Comparison of ENCODE assay signal across 32 cellular contexts in genomic region chr14:98154254-98154653, GRCh38.
"Had no signal": no experiment of that assay in that cellular context is flagged by ENCODE, and none has a peak within 500 bp of the region (broad histone marks: within the 10 kb centered on the region; RNA-seq: fewer than 3 reads in every experiment).

No MANE protein-coding gene starts in this region.

- H3K27ac ChIP-seq: colonic mucosa, epithelial cell of prostate, esophagus muscularis mucosa, foreskin keratinocyte, gastroesophageal sphincter, heart left ventricle, hepatocyte, prostate gland, right atrium auricular region, testis, tibial artery had no signal

- H3K4me1 Mint-ChIP-seq: mesothelial cell of epicardium, naive B cell had no signal

- H3K9me3 Mint-ChIP-seq: dendritic cell treated with granulocyte-macrophage colony-stimulating factor and Interleukin-4, amounts not matched to agents 40 ng/mL and 50 ng/mL, for 4 days; endodermal cell; nephron progenitor cell had no signal

- H3K4me3 Mint-ChIP-seq: dendritic cell treated with granulocyte-macrophage colony-stimulating factor and Interleukin-4, amounts not matched to agents 40 ng/mL and 50 ng/mL, for 4 days; endodermal cell; mesothelial cell of epicardium; naive B cell; nephron progenitor cell; type B pancreatic cell had no signal

- H3K36me3 ChIP-seq: colonic mucosa, esophagus muscularis mucosa, gastroesophageal sphincter, heart left ventricle, prostate gland, right atrium auricular region, tibial artery had no signal

- ATAC-seq: foreskin keratinocyte, gastroesophageal sphincter, heart left ventricle, left lobe of liver, mucosa of descending colon, sciatic nerve had no signal

- H3K27me3 Mint-ChIP-seq: dendritic cell treated with granulocyte-macrophage colony-stimulating factor and Interleukin-4, amounts not matched to agents 40 ng/mL and 50 ng/mL, for 4 days had no signal

- H3K9me3 ChIP-seq: colonic mucosa, esophagus muscularis mucosa, gastroesophageal sphincter, heart left ventricle, mucosa of descending colon, prostate gland, right atrium auricular region, testis, tibial artery had no signal

- H3K27ac Mint-ChIP-seq: dendritic cell treated with granulocyte-macrophage colony-stimulating factor and Interleukin-4, amounts not matched to agents 40 ng/mL and 50 ng/mL, for 4 days; endodermal cell; mesothelial cell of epicardium; naive B cell; nephron progenitor cell; type B pancreatic cell had no signal

- H3K27me3 ChIP-seq: colonic mucosa, foreskin keratinocyte, hepatocyte, right atrium auricular region, testis had no signal

- H3K4me3 ChIP-seq: colonic mucosa, esophagus muscularis mucosa, gastroesophageal sphincter, heart left ventricle, hepatocyte, lung, mucosa of descending colon, prostate gland, right atrium auricular region, smooth muscle cell, testis, tibial artery had no signal

- H3K4me1 ChIP-seq: colonic mucosa, esophagus muscularis mucosa, foreskin keratinocyte, gastroesophageal sphincter, heart left ventricle, prostate gland, right atrium auricular region, testis, tibial artery had no signal

- H3K36me3 Mint-ChIP-seq: mesothelial cell of epicardium, naive B cell, type B pancreatic cell had no signal

- DNase-seq: colonic mucosa; effector CD8-positive, alpha-beta T cell; endodermal cell; foreskin keratinocyte; heart left ventricle; kidney; mesenchymal stem cell; mucosa of descending colon; naive B cell; nephron progenitor cell; nucleus accumbens; stimulated activated CD4-positive, alpha-beta T cell treated with anti-CD3 and anti-CD28 coated beads, Interleukin-12 subunit alpha, Interleukin-12 subunit beta, amount 100 ng/mL, for 4 hours; stimulated activated CD4-positive, alpha-beta T cell treated with anti-CD3 and anti-CD28 coated beads, Interleukin-1b, Interleukin-23, amount 100 ng/mL, for 48 hours; stimulated activated CD4-positive, alpha-beta T cell treated with anti-CD3 and anti-CD28 coated beads, Interleukin-4, amount 100 ng/mL, for 1 hour; stimulated activated CD8-positive, alpha-beta memory T cell treated with anti-CD3 and anti-CD28 coated beads, Interleukin-4, amount 100 ng/mL, for 48 hours; stimulated activated naive CD4-positive, alpha-beta T cell; substantia nigra; testis; tibial artery had no signal
